ENCODE assay signal across 24 cellular contexts in the genomic region with DNA sequence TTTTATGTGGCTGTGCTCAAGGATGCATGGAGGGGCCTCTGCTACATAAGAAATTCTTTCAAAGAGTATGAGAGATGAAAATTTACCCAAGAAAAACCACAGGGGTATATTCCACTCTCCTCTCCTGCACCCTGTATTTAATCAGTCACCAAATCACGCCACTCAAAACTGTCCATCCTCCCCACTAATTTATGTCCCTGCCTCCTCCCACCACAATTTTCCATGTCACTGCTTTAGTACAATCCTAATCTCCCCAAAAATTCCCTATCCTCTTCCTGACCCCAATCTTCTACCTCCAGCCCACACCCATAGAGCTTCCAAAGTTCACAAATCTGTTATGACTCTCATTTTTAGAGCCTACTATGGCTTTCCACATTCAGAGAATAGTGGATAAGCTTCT.
"Had no signal": no experiment of that assay in that cellular context is flagged by ENCODE, and none has a peak within 500 bp of the region (broad histone marks: within the 10 kb centered on the region; RNA-seq: fewer than 3 reads in every experiment).

No MANE protein-coding gene starts in this region.

- H3K4me3 ChIP-seq: colonic mucosa, coronary artery, dorsolateral prefrontal cortex, esophagus muscularis mucosa, esophagus squamous epithelium, gastrocnemius medialis, gastroesophageal sphincter, heart left ventricle, heart right ventricle had no signal

- H3K9me3 ChIP-seq: colonic mucosa, esophagus muscularis mucosa, esophagus squamous epithelium, gastrocnemius medialis, gastroesophageal sphincter, heart left ventricle, heart right ventricle had no signal

- H3K4me3 Mint-ChIP-seq: dendritic cell treated with granulocyte-macrophage colony-stimulating factor and Interleukin-4, amounts not matched to agents 40 ng/mL and 50 ng/mL, for 4 days; effector memory CD8-positive, alpha-beta T cell; endodermal cell had no signal

- H3K27me3 ChIP-seq: colonic mucosa, esophagus muscularis mucosa, esophagus squamous epithelium, foreskin keratinocyte, gastrocnemius medialis, gastroesophageal sphincter, heart left ventricle, heart right ventricle had no signal

- H3K4me1 ChIP-seq: colonic mucosa, esophagus muscularis mucosa, esophagus squamous epithelium, foreskin keratinocyte, gastrocnemius medialis, gastroesophageal sphincter, heart right ventricle had no signal

- H3K36me3 ChIP-seq: colonic mucosa, esophagus muscularis mucosa, esophagus squamous epithelium, gastrocnemius medialis, gastroesophageal sphincter, heart left ventricle, heart right ventricle had no signal

- DNase-seq: colonic mucosa; cortex of kidney; dermis blood vessel endothelial cell; dorsolateral prefrontal cortex; effector CD4-positive, alpha-beta T cell; effector CD8-positive, alpha-beta T cell; effector memory CD4-positive, alpha-beta T cell; effector memory CD8-positive, alpha-beta T cell; endodermal cell; erythroblast; esophagus squamous epithelium; foreskin fibroblast; foreskin keratinocyte; foreskin melanocyte; gastrocnemius medialis; glutamatergic neuron; head of caudate nucleus; heart left ventricle; heart right ventricle had no signal

- H3K9me3 Mint-ChIP-seq: dendritic cell treated with granulocyte-macrophage colony-stimulating factor and Interleukin-4, amounts not matched to agents 40 ng/mL and 50 ng/mL, for 4 days; endodermal cell had no signal

- H3K4me1 Mint-ChIP-seq: endodermal cell had no signal

- H3K27ac Mint-ChIP-seq: dendritic cell treated with granulocyte-macrophage colony-stimulating factor and Interleukin-4, amounts not matched to agents 40 ng/mL and 50 ng/mL, for 4 days; effector memory CD8-positive, alpha-beta T cell; endodermal cell had no signal

- H3K27ac ChIP-seq: colonic mucosa, coronary artery, dorsolateral prefrontal cortex, epithelial cell of prostate, esophagus muscularis mucosa, esophagus squamous epithelium, foreskin keratinocyte, gastrocnemius medialis, gastroesophageal sphincter, heart left ventricle, heart right ventricle had no signal

- H3K27me3 Mint-ChIP-seq: dendritic cell treated with granulocyte-macrophage colony-stimulating factor and Interleukin-4, amounts not matched to agents 40 ng/mL and 50 ng/mL, for 4 days; effector memory CD8-positive, alpha-beta T cell had no signal
